Comparison of ENCODE assay signal across 1 cellular context in genomic region chr3:31924628-31925270, GRCh38.
TF ChIP-seq lines count a peak whose summit lies in the region.

No MANE protein-coding gene starts in this region.

TF ChIP-seq in GM12878, 131 proteins besides CTCF, POLR2A, EP300 and RAD21:
- peak; percentile 83 for TF ChIP-seq ZBTB40 (IDR thresholded peaks at IDR 0.05; ENCODE audit: borderline replicate concordance)
- TF ChIP-seq SUPT20H (IDR thresholded peaks at IDR 0.05; ENCODE audit: borderline replicate concordance, control insufficient read depth, low read depth, low read length): no peak
